In the genomic region with DNA sequence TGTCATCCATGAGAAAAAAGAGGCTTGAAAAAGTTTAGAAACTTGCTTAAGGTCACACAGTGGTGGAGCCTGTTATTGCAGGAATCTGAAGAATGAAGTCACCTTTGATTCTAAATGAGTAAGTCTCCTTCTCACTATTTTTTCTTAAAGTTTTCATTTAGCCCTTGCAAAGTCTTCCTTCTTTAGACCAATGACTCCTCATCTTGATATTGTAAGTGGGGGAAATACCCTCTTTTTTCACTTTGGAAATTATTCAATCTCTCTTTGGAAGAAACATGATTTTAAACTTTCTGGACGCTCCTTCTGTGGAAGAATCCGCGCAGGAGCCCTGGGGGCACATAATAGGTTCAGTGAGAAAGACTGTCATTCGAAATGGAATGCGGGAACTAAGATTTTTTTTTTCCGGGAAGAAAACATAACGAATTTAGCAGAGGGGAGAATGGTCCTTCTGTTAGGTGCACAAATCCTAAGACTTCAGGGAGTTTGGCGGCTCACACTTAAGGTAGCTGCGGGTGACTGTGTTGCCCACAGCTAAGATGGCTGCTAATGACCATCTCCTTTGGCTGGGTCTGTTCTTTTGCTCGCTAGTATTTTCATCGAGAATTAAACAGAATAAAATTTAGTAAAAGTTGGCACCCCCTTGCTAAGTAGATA, we compare ENCODE assay signal across 8 cellular contexts. TPM values are rescaled to one million over a fixed set of nuclear protein-coding genes. Genes with fewer than 3 reads are reported as not detected.
DNase-seq lines count a peak whose midpoint lies in the region; ATAC-seq and TF ChIP-seq lines count a peak whose summit lies in the region.

No MANE protein-coding gene starts in this region.

- no peaks in the 10 kb centered on the region for H3K27me3 ChIP-seq in gastroesophageal sphincter

- H3K36me3 ChIP-seq in gastroesophageal sphincter: peaks cover 0 to 6% of the 10 kb centered on the region in 2 donors

- peaks cover 6 to 8% of the 10 kb centered on the region in 2 donors for H3K36me3 Mint-ChIP-seq in activated T-cell treated with anti-CD3 and anti-CD28 coated beads, Interleukin-2, amount 50 U/mL, for 72 hours (ENCODE audit: insufficient read depth in 2 of 2)
- peaks cover 4% of the 10 kb centered on the region for H3K36me3 Mint-ChIP-seq in osteocyte (ENCODE audit: unreplicated experiment)

- 2 to 4% methylated on average over 8 to 10 of the region's 11 CpGs for WGBS in gastroesophageal sphincter (ENCODE audit: low coverage in 1 of 2), 2 donors

- H3K4me3 ChIP-seq in gastroesophageal sphincter: peak overlapping the region; percentile 70 to 80

- H3K4me1 ChIP-seq in gastroesophageal sphincter: peaks cover 0 to 41% (median 15%) of the 10 kb centered on the region in 3 donors

- peak overlapping the region; percentile 70 to 93 (median 90) for H3K27ac ChIP-seq in gastroesophageal sphincter

- peak; percentile 83 for DNase-seq in Ammon's horn (ENCODE audit: low spot score)
- DNase-seq in NCI-H226: peak; percentile 58
- DNase-seq in activated T-cell treated with anti-CD3 and anti-CD28 coated beads, Interleukin-2, amount 50 U/mL, for 72 hours: peak; percentile 5 to 63
- no peak for DNase-seq in osteocyte (ENCODE audit: extremely low spot score, unreplicated experiment)
- no peak for DNase-seq in 8988T

- peak overlapping the region; percentile 98 for H3K27ac Mint-ChIP-seq in activated T-cell treated with anti-CD3 and anti-CD28 coated beads, Interleukin-2, amount 50 U/mL, for 72 hours
- peak overlapping the region; percentile 91 for H3K27ac Mint-ChIP-seq in osteocyte (ENCODE audit: unreplicated experiment)

- TF ChIP-seq EP300 in gastroesophageal sphincter (IDR thresholded peaks at IDR 0.05): no peak

- H3K9me3 Mint-ChIP-seq in activated T-cell treated with anti-CD3 and anti-CD28 coated beads, Interleukin-2, amount 50 U/mL, for 72 hours: no peaks in the 10 kb centered on the region
- no peaks in the 10 kb centered on the region for H3K9me3 Mint-ChIP-seq in osteocyte (ENCODE audit: unreplicated experiment)

- H3K4me3 Mint-ChIP-seq in activated T-cell treated with anti-CD3 and anti-CD28 coated beads, Interleukin-2, amount 50 U/mL, for 72 hours: peak overlapping the region; percentile 95 to 98
- peak overlapping the region; percentile 92 for H3K4me3 Mint-ChIP-seq in osteocyte (ENCODE audit: unreplicated experiment)

- H3K4me1 Mint-ChIP-seq in activated T-cell treated with anti-CD3 and anti-CD28 coated beads, Interleukin-2, amount 50 U/mL, for 72 hours (ENCODE audit: low read depth): peaks cover 47% of the 10 kb centered on the region
- peaks cover 35% of the 10 kb centered on the region for H3K4me1 Mint-ChIP-seq in osteocyte (ENCODE audit: unreplicated experiment)

- H3K9me3 ChIP-seq in gastroesophageal sphincter: no peaks in the 10 kb centered on the region

- peak in 2 of 4 experiments; percentile 3 to 31 for TF ChIP-seq CTCF in gastroesophageal sphincter (IDR thresholded peaks at IDR 0.05)
- TF ChIP-seq CTCF in osteocyte (IDR thresholded peaks at IDR 0.05): no peak

- H3K27me3 Mint-ChIP-seq in activated T-cell treated with anti-CD3 and anti-CD28 coated beads, Interleukin-2, amount 50 U/mL, for 72 hours (ENCODE audit: low read depth): no peaks in the 10 kb centered on the region
- H3K27me3 Mint-ChIP-seq in osteocyte (ENCODE audit: unreplicated experiment): no peaks in the 10 kb centered on the region

- ATAC-seq in GM18502 (IDR thresholded peaks at IDR 0.05; ENCODE audit: poor library complexity, unreplicated experiment) (peak; percentile 61), HG02938 (IDR thresholded peaks at IDR 0.05; ENCODE audit: unreplicated experiment) (peak; percentile 47), gastroesophageal sphincter (peak; percentile 75)
- peak; percentile 65 to 68 for ATAC-seq in activated T-cell treated with anti-CD3 and anti-CD28 coated beads, Interleukin-2, amount 50 U/mL, for 72 hours (replicated peaks in 1 of 2)

- no peak for TF ChIP-seq POLR2A in gastroesophageal sphincter (IDR thresholded peaks at IDR 0.05)

RNA-seq across cellular contexts. Expression of a gene that starts 0.6 kb away (rescaled TPM):
- 10 to 100 TPM; 36.5 to 42.9 TPM for total RNA-seq in activated T-cell treated with anti-CD3 and anti-CD28 coated beads, Interleukin-2, amount 50 U/mL, for 72 hours
- 100 to 1,000 TPM; 462 to 594 (median 531) TPM for total RNA-seq in gastroesophageal sphincter
- total RNA-seq in osteocyte: 69.8 and 71.5 TPM in 2 replicates

Comparison
In these comparisons a context has a peak if more than half of its experiments do, and no peak if none do; other contexts are left out.
1. DNase-seq: peak in Ammon's horn (single experiment), NCI-H226 (single experiment) and activated T-cell treated with anti-CD3 and anti-CD28 coated beads, Interleukin-2, amount 50 U/mL, for 72 hours (2 of 2); none in osteocyte (single experiment) and 8988T (single experiment).
2. Peak in every context shown above with its lines, with median percentiles within 50 percentile points of each other: ATAC-seq.